ENCODE assay signal across 13 cellular contexts in genomic region chr3:123773681-123774431, GRCh38.
DNase-seq lines count a peak whose midpoint lies in the region; ATAC-seq and TF ChIP-seq lines count a peak whose summit lies in the region.
"Had no signal": no experiment of that assay in that cellular context is flagged by ENCODE, and none has a peak within 500 bp of the region (broad histone marks: within the 10 kb centered on the region; RNA-seq: fewer than 3 reads in every experiment).

No MANE protein-coding gene starts in this region.

- H3K4me1 ChIP-seq in neural progenitor cell (peaks cover 13% of the 10 kb centered on the region), adrenal gland (replicated peaks in 1 of 2) (no peaks in the 10 kb centered on the region)

- H3K4me3 ChIP-seq in neural progenitor cell: no peak overlapping the region
- H3K4me3 ChIP-seq in adrenal gland: no peak overlapping the region
- H3K4me3 ChIP-seq: BLaER1, ovary had no signal

- peak overlapping the region; percentile 82 for H3K27ac Mint-ChIP-seq in neural progenitor cell

- H3K4me2 ChIP-seq in neural progenitor cell: no peak overlapping the region
- H3K4me2 ChIP-seq: BLaER1 had no signal

- intact Hi-C loops in adrenal gland (cut with DNase I): no loop called here

- no peaks in the 10 kb centered on the region for H3K27me3 Mint-ChIP-seq in neural progenitor cell (ENCODE audit: insufficient read depth, low read depth)

- CTCF ChIA-PET in GM10248 (lab: Yijun Ruan, JAX): interaction anchor here (1.4 to 1.6 kb wide), 2 partner anchors 17 to 45 kb away, joined by 4 read pairs; no protein-coding TSS in a partner anchor

- no peaks in the 10 kb centered on the region for H3K9me3 Mint-ChIP-seq in neural progenitor cell

- no peak for TF ChIP-seq POLR2A in adrenal gland (IDR thresholded peaks at IDR 0.05)

- peak; percentile 85 for DNase-seq in AG08395 (ENCODE audit: low spot score)
- peak; percentile 83 for DNase-seq in NCI-H446 treated with DMSO at 0.1 percent for 48 hours (lab: John Stamatoyannopoulos, UW)
- peak; percentile 97 for DNase-seq in fibroblast of gingiva (ENCODE audit: low read depth)
- DNase-seq in neural progenitor cell (ENCODE audit: low spot score): no peak
- DNase-seq in GM10248 (ENCODE audit: extremely low spot score): no peak
- DNase-seq in NCI-H524 treated with DMSO at 0.1 percent for 48 hours (lab: John Stamatoyannopoulos, UW): no peak
- DNase-seq in adrenal gland: no peak
- DNase-seq: glutamatergic neuron, NCI-H1436 treated with DMSO at 0.1 percent for 48 hours, ovary had no signal

- H3K4me1 Mint-ChIP-seq in neural progenitor cell: peaks cover 23% of the 10 kb centered on the region

- H3K4me3 Mint-ChIP-seq in neural progenitor cell: no peak overlapping the region

- 65 to 74% (median 67%) methylated on average over 7 of the region's 7 CpGs for WGBS in adrenal gland, 4 donors

- H3K79me2 ChIP-seq in neural progenitor cell (ENCODE audit: low read depth): no peaks in the 10 kb centered on the region

- H3K36me3 ChIP-seq in neural progenitor cell (no peaks in the 10 kb centered on the region), adrenal gland (replicated peaks in 1 of 2) (no peaks in the 10 kb centered on the region)
- H3K36me3 ChIP-seq: ovary had no signal

- no peak overlapping the region for H2AFZ ChIP-seq in neural progenitor cell (replicated peaks)

- H3K27ac ChIP-seq in neural progenitor cell (no peak overlapping the region), adrenal gland (no peak overlapping the region)
- H3K27ac ChIP-seq: BLaER1, ovary had no signal

- H3K9me3 ChIP-seq in neural progenitor cell (ENCODE audit: low read depth) (no peaks in the 10 kb centered on the region), adrenal gland (replicated peaks in 1 of 3) (no peaks in the 10 kb centered on the region)
- H3K9me3 ChIP-seq: BLaER1, ovary had no signal

- peaks cover 18% of the 10 kb centered on the region for H3K36me3 Mint-ChIP-seq in neural progenitor cell

- no peaks in the 10 kb centered on the region for H4K20me1 ChIP-seq in neural progenitor cell (ENCODE audit: low read depth)

- no peaks in the 10 kb centered on the region for H3K27me3 ChIP-seq in neural progenitor cell
- H3K27me3 ChIP-seq in adrenal gland: no peaks in the 10 kb centered on the region
- H3K27me3 ChIP-seq: BLaER1 had no signal

- H3K9ac ChIP-seq in neural progenitor cell: no peak overlapping the region
- H3K9ac ChIP-seq: BLaER1 had no signal

- POLR2A ChIA-PET in GM10248 (lab: Yijun Ruan, JAX): no interaction called here

- no peaks in the 10 kb centered on the region for H3F3A ChIP-seq in neural progenitor cell (ENCODE audit: low read depth)

- TF ChIP-seq CTCF in neural progenitor cell (IDR thresholded peaks at IDR 0.05) (no peak), GM10248 (IDR thresholded peaks at IDR 0.05; ENCODE audit: control extremely low read depth, extremely low read depth, low read depth, missing control alignments) (no peak), adrenal gland (IDR thresholded peaks at IDR 0.05) (no peak)

- no peak for ATAC-seq in GM18519 (IDR thresholded peaks at IDR 0.05; ENCODE audit: low FRiP score, unreplicated experiment)
- ATAC-seq: Right ventricle myocardium inferior had no signal

Comparison
In these comparisons a context has a peak if more than half of its experiments do, and no peak if none do; other contexts are left out.
1. DNase-seq: peak in AG08395 (single experiment), NCI-H446 treated with DMSO at 0.1 percent for 48 hours (single experiment) and fibroblast of gingiva (single experiment); none in neural progenitor cell (single experiment), GM10248 (single experiment), NCI-H524 treated with DMSO at 0.1 percent for 48 hours (single experiment) and adrenal gland (0 of 7).